ENCODE assay signal across 11 cellular contexts in genomic region chr19:42852821-42853220, GRCh38. TPM values are rescaled to one million over a fixed set of nuclear protein-coding genes. Genes with fewer than 3 reads are reported as not detected.
DNase-seq lines count a peak whose midpoint lies in the region; TF ChIP-seq lines count a peak whose summit lies in the region.
"Not testable (repeated sequence)": the region's sequence is repeated elsewhere in the genome, so short reads cannot be mapped to it uniquely, and the experiment has no call there.
"Had no signal": no experiment of that assay in that cellular context is flagged by ENCODE, and none has a peak within 500 bp of the region (broad histone marks: within the 10 kb centered on the region; RNA-seq: fewer than 3 reads in every experiment).

No MANE protein-coding gene starts in this region.

- in situ Hi-C loops in GM23248 (cut with MboI): not testable (repeated sequence)

- H3F3A ChIP-seq in GM23248 (ENCODE audit: insufficient read depth) (peaks cover 46% of the 10 kb centered on the region), PC-9 (ENCODE audit: insufficient read depth, low read depth) (peaks cover 29% of the 10 kb centered on the region)

- not testable (repeated sequence) for H3K79me2 ChIP-seq in GM23248 (ENCODE audit: insufficient read depth); PC-9 (ENCODE audit: low read depth); osteoblast (ENCODE audit: insufficient read depth, low read length)

- BruUV-seq in PC-9 (replicated peaks; lab: Mats Ljungman, UMichigan): not testable (repeated sequence)

- intact Hi-C loops in PC-9 (cut with micrococcal nuclease; ENCODE audit: unreplicated experiment): not testable (repeated sequence)

- H3K27ac ChIP-seq in GM23248: peak overlapping the region; percentile 90
- H3K27ac ChIP-seq in PC-9: peak overlapping the region; percentile 96
- H3K27ac ChIP-seq in osteoblast (ENCODE audit: low read depth, low read length): peak overlapping the region; percentile 56

- peaks cover 46% of the 10 kb centered on the region for H3K4me1 ChIP-seq in GM23248 (ENCODE audit: insufficient read depth)
- peaks cover 47% of the 10 kb centered on the region for H3K4me1 ChIP-seq in PC-9 (replicated peaks; ENCODE audit: insufficient read depth)
- peaks cover 27% of the 10 kb centered on the region for H3K4me1 ChIP-seq in adipocyte (ENCODE audit: control insufficient read depth, insufficient read depth, low read length)
- H3K4me1 ChIP-seq in osteoblast (ENCODE audit: insufficient read depth, low read length): peaks cover 20% of the 10 kb centered on the region

- not testable (repeated sequence) for H2AFZ ChIP-seq in GM23248; PC-9; osteoblast (ENCODE audit: low read length)

- H3K9me3 ChIP-seq in GM23248 (ENCODE audit: low read depth); PC-9 (ENCODE audit: insufficient read depth, low read depth); adipocyte (ENCODE audit: control insufficient read depth, low read length); osteoblast (ENCODE audit: low read depth, low read length): not testable (repeated sequence)

- not testable (repeated sequence) for H3K27me3 ChIP-seq in GM23248 (replicated peaks; ENCODE audit: insufficient read depth); PC-9 (ENCODE audit: insufficient read depth, low read depth); adipocyte (replicated peaks; ENCODE audit: control insufficient read depth, insufficient read depth, low read length); osteoblast (ENCODE audit: insufficient read depth, low read length)

- H3K9me2 ChIP-seq in GM23248 (ENCODE audit: insufficient read depth); PC-9 (ENCODE audit: insufficient read depth): not testable (repeated sequence)

- not testable (repeated sequence) for H4K20me1 ChIP-seq in GM23248 (ENCODE audit: insufficient read depth); PC-9 (ENCODE audit: insufficient read depth); osteoblast (ENCODE audit: insufficient read depth, low read length)

- CTCF ChIA-PET in PC-9 (lab: Charles Lee): not testable (repeated sequence)

- H3K36me3 ChIP-seq in GM23248 (ENCODE audit: low read depth); PC-9 (ENCODE audit: low read depth); adipocyte (ENCODE audit: control insufficient read depth, insufficient read depth, low read length, severe bottlenecking); osteoblast (ENCODE audit: insufficient read depth, low read length): not testable (repeated sequence)

- H3K4me3 ChIP-seq in AG10803 (ENCODE audit: low read length); GM23248; PC-9; adipocyte (ENCODE audit: low read length); epithelial cell of esophagus (ENCODE audit: low read length); fibroblast of the aortic adventitia (ENCODE audit: low read depth, low read length); osteoblast (ENCODE audit: insufficient read depth, low read length): not testable (repeated sequence)

- TF ChIP-seq CTCF in AG10803 (conservative IDR thresholded peaks at IDR 0.05; ENCODE audit: low read length); PC-9 (conservative IDR thresholded peaks at IDR 0.05); epithelial cell of esophagus (IDR thresholded peaks at IDR 0.05; ENCODE audit: insufficient read depth, low read depth, low read length, missing control alignments); fibroblast of the aortic adventitia (IDR thresholded peaks at IDR 0.05; ENCODE audit: insufficient read depth, low read length); osteoblast (IDR thresholded peaks at IDR 0.05; ENCODE audit: extremely low read depth, low read depth, low read length): not testable (repeated sequence)

- peak overlapping the region; percentile 24; the same call in 1 of the 2 replicates for H3K9ac ChIP-seq in GM23248
- H3K9ac ChIP-seq in adipocyte (ENCODE audit: low read length): not testable (repeated sequence)

- H3K4me2 ChIP-seq in GM23248 (ENCODE audit: unreplicated experiment) (peak overlapping the region; percentile 7), PC-9 (peak overlapping the region; percentile 66)
- H3K4me2 ChIP-seq in osteoblast (ENCODE audit: insufficient read depth, low read length): not testable (repeated sequence)

- DNase-seq in AG10803 (ENCODE audit: low read depth) (peak; percentile 52), GM23248 (peak; percentile 38), adipocyte (ENCODE audit: low read depth) (peak; percentile 17), epithelial cell of esophagus (ENCODE audit: low read depth) (peak; percentile 19), fibroblast of the aortic adventitia (ENCODE audit: low read depth) (peak; percentile 69)
- DNase-seq in PC-9; osteoblast (ENCODE audit: insufficient read length, low spot score, missing footprints): not testable (repeated sequence)

- POLR2A ChIA-PET in PC-9 (lab: Charles Lee; ENCODE audit: unreplicated experiment): not testable (repeated sequence)

RNA-seq across cellular contexts. Expression of gene PSG1, which starts 26.7 kb away (rescaled TPM):
- 0.13 and 0.54 TPM in 2 replicates for total RNA-seq in GM23248 (2014; rRNA removed; shearing (Covaris generic))
- polyA plus RNA-seq in GM23248 (2016; fragmentation: Nextera tagmentation; extraction: Ambion mirVana): 2.5 and 3.0 TPM in 2 replicates
- total RNA-seq in PC-9 (2021): 0.72 TPM in 1 of 2 replicates, not detected in the other
- 0.72 TPM in 1 of 2 replicates, not detected in the other for total RNA-seq in fibroblast of the aortic adventitia (ENCODE audit: low replicate concordance)
- 0.36 and 1.2 TPM in 2 replicates for total RNA-seq in osteoblast
- total RNA-seq: CD4-positive, alpha-beta memory T cell; GM23338; OCI-LY7; SK-MEL-5 had no signal
- polyA plus RNA-seq: CD4-positive, alpha-beta memory T cell; GM23338 had no signal
